In genomic region chr7:27132978-27133377, GRCh38 we compare ENCODE assay signal across 1 cellular context.
A peak's percentile ranks its signal among the peaks of the same experiment; 100 is the strongest.
TF ChIP-seq lines count a peak whose summit lies in the region.

No MANE protein-coding gene starts in this region.

TF ChIP-seq in HEK293, 187 proteins besides CTCF, POLR2A, EP300 and RAD21 (continued from another document):
- TF ChIP-seq ZNF18 (tag by site-specific recombination; IDR thresholded peaks at IDR 0.05) = 0 out of 2 replicates have a peak, but pooled peaks have one; percentile 10
- peak; percentile 64 for TF ChIP-seq PRDM4 (tag by site-specific recombination; IDR thresholded peaks at IDR 0.05)
- TF ChIP-seq GFI1B (tag by site-specific recombination; IDR thresholded peaks at IDR 0.05) = 0 out of 2 replicates have a peak, but pooled peaks have one; percentile 37
- TF ChIP-seq ZXDB (tag by site-specific recombination; IDR thresholded peaks at IDR 0.05) = peak; percentile 74
- no peak for TF ChIP-seq ZNF223 (tag by site-specific recombination; IDR thresholded peaks at IDR 0.05)
- TF ChIP-seq ZNF580 (tag by site-specific recombination; IDR thresholded peaks at IDR 0.05) = 0 out of 2 replicates have a peak, but pooled peaks have one; percentile 52
- TF ChIP-seq ZNF530 (tag by site-specific recombination; IDR thresholded peaks at IDR 0.05; ENCODE audit: low read depth) = no peak
- TF ChIP-seq ZNF843 (tag by site-specific recombination; IDR thresholded peaks at IDR 0.05) = peak; percentile 84
- peak; percentile 90 for TF ChIP-seq PRDM6 (tag by site-specific recombination; IDR thresholded peaks at IDR 0.05)
- 0 out of 2 replicates have a peak, but pooled peaks have one; percentile 34 for TF ChIP-seq ZNF639 (tag by site-specific recombination; IDR thresholded peaks at IDR 0.05)
- peak; percentile 28; the same call in 1 of the 2 replicates for TF ChIP-seq ZNF629 (tag by site-specific recombination; IDR thresholded peaks at IDR 0.05)
- 0 out of 2 replicates have a peak, but pooled peaks have one; percentile 31 for TF ChIP-seq KLF10 (tag by site-specific recombination; IDR thresholded peaks at IDR 0.05)
- peak; percentile 17; the same call in 1 of the 2 replicates for TF ChIP-seq MZF1 (tag by site-specific recombination; IDR thresholded peaks at IDR 0.05; ENCODE audit: borderline replicate concordance)
- TF ChIP-seq ZBTB10 (tag by site-specific recombination; IDR thresholded peaks at IDR 0.05) = no peak
- no peak for TF ChIP-seq ZFP41 (tag by site-specific recombination; IDR thresholded peaks at IDR 0.05; ENCODE audit: borderline replicate concordance)
